Comparison of ENCODE assay signal across 24 cellular contexts in genomic region chr10:77864151-77864851, GRCh38.
A peak's percentile ranks its signal among the peaks of the same experiment; 100 is the strongest.
DNase-seq lines count a peak whose midpoint lies in the region; ATAC-seq, FAIRE-seq and TF ChIP-seq lines count a peak whose summit lies in the region.
"Had no signal": no experiment of that assay in that cellular context is flagged by ENCODE, and none has a peak within 500 bp of the region (broad histone marks: within the 10 kb centered on the region; RNA-seq: fewer than 3 reads in every experiment).

No MANE protein-coding gene starts in this region.

- H3K27me3 Mint-ChIP-seq in progenitor cell of endocrine pancreas, result no peaks in the 10 kb centered on the region
- H3K27me3 Mint-ChIP-seq: activated CD4-positive, alpha-beta memory T cell treated with anti-CD3 and anti-CD28 coated beads, Interleukin-2, amount 10 ng/mL, durations not matched to agents 7 days and 5 days; activated naive CD4-positive, alpha-beta T cell treated with anti-CD3 and anti-CD28 coated beads, Interleukin-2, amount 10 ng/mL, durations not matched to agents 7 days and 5 days; stimulated activated naive B cell treated with anti-CD40 and anti-IgM and Interleukin-4, amounts not matched to agents 10 μg/mL and 1 μg/mL and 100 μg/mL, for 72 hours had no signal

- peak overlapping the region; percentile 78 for H3K27ac Mint-ChIP-seq in progenitor cell of endocrine pancreas
- H3K27ac Mint-ChIP-seq: activated CD4-positive, alpha-beta memory T cell treated with anti-CD3 and anti-CD28 coated beads, Interleukin-2, amount 10 ng/mL, durations not matched to agents 7 days and 5 days; activated naive CD4-positive, alpha-beta T cell treated with anti-CD3 and anti-CD28 coated beads, Interleukin-2, amount 10 ng/mL, durations not matched to agents 7 days and 5 days; stimulated activated naive B cell treated with anti-CD40 and anti-IgM and Interleukin-4, amounts not matched to agents 10 μg/mL and 1 μg/mL and 100 μg/mL, for 72 hours had no signal

- peaks cover 8% of the 10 kb centered on the region for H3K36me3 Mint-ChIP-seq in progenitor cell of endocrine pancreas (ENCODE audit: insufficient read depth)
- H3K36me3 Mint-ChIP-seq: activated naive CD4-positive, alpha-beta T cell treated with anti-CD3 and anti-CD28 coated beads, Interleukin-2, amount 10 ng/mL, durations not matched to agents 7 days and 5 days; stimulated activated naive B cell treated with anti-CD40 and anti-IgM and Interleukin-4, amounts not matched to agents 10 μg/mL and 1 μg/mL and 100 μg/mL, for 72 hours had no signal

- TF ChIP-seq CTCF in cardiac muscle cell (IDR thresholded peaks at IDR 0.05; ENCODE audit: low read depth, low read length) (no peak), right atrium auricular region (IDR thresholded peaks at IDR 0.05) (no peak), foreskin keratinocyte (conservative IDR thresholded peaks at IDR 0.05) (no peak), progenitor cell of endocrine pancreas (IDR thresholded peaks at IDR 0.05; ENCODE audit: unreplicated experiment) (no peak), pancreas (IDR thresholded peaks at IDR 0.05) (no peak)

- H3K4me3 ChIP-seq in cardiac muscle cell (no peak overlapping the region), right atrium auricular region (no peak overlapping the region), Karpas-422 (ENCODE audit: low read length) (no peak overlapping the region), aorta (ENCODE audit: low read length in 2 of 2) (no peak overlapping the region), pancreas (no peak overlapping the region)
- H3K4me3 ChIP-seq: BLaER1, heart left ventricle, transverse colon had no signal

- peaks cover 10% of the 10 kb centered on the region for H3K4me1 ChIP-seq in cardiac muscle cell (ENCODE audit: low read depth)
- H3K4me1 ChIP-seq in right atrium auricular region, result no peaks in the 10 kb centered on the region
- H3K4me1 ChIP-seq in foreskin keratinocyte, result peaks cover 53% of the 10 kb centered on the region
- H3K4me1 ChIP-seq in Karpas-422 (ENCODE audit: low read length), result peaks cover 12% of the 10 kb centered on the region
- H3K4me1 ChIP-seq in aorta (ENCODE audit: control insufficient read depth in 1 of 2, insufficient read depth in 2 of 2, low read length in 2 of 2), result no peaks in the 10 kb centered on the region
- no peaks in the 10 kb centered on the region for H3K4me1 ChIP-seq in pancreas
- H3K4me1 ChIP-seq: BLaER1 had no signal

- ATAC-seq in foreskin keratinocyte (peak; percentile 86), aorta (ENCODE audit: low FRiP score) (no peak), pancreas (no peak)
- ATAC-seq: activated T-cell treated with anti-CD3 and anti-CD28 coated beads, Interleukin-2, amount 50 U/mL, for 4 hours; heart left ventricle; sciatic nerve; SK-N-SH treated with all-trans-retinoic acid at 6 μM for 48 hours; stimulated activated naive B cell treated with anti-CD40 and anti-IgM and Interleukin-4, amounts not matched to agents 10 μg/mL and 1 μg/mL and 100 μg/mL, for 72 hours had no signal

- intact Hi-C loops in aorta (cut with DNase I) (no loop called here), pancreas (cut with DNase I) (no loop called here)

- H3K9ac ChIP-seq in Karpas-422 (ENCODE audit: low read length), result no peak overlapping the region
- H3K9ac ChIP-seq: BLaER1 had no signal

- H3K27ac ChIP-seq in cardiac muscle cell (peak overlapping the region; percentile 23), right atrium auricular region (no peak overlapping the region), foreskin keratinocyte (peak overlapping the region; percentile 51), Karpas-422 (ENCODE audit: low read length) (no peak overlapping the region), aorta (ENCODE audit: low read depth in 1 of 2, low read length in 2 of 2) (no peak overlapping the region), pancreas (no peak overlapping the region)
- H3K27ac ChIP-seq: BLaER1, heart left ventricle had no signal

- no peak overlapping the region for H3K4me2 ChIP-seq in Karpas-422 (ENCODE audit: low read depth, low read length, poor library complexity, severe bottlenecking)
- H3K4me2 ChIP-seq: BLaER1 had no signal

- no peaks in the 10 kb centered on the region for H3K27me3 ChIP-seq in cardiac muscle cell
- no peaks in the 10 kb centered on the region for H3K27me3 ChIP-seq in right atrium auricular region
- no peaks in the 10 kb centered on the region for H3K27me3 ChIP-seq in foreskin keratinocyte
- no peaks in the 10 kb centered on the region for H3K27me3 ChIP-seq in Karpas-422 (ENCODE audit: low read length)
- no peaks in the 10 kb centered on the region for H3K27me3 ChIP-seq in aorta (ENCODE audit: control insufficient read depth in 1 of 2, insufficient read depth in 2 of 2, low read length in 1 of 2)
- no peaks in the 10 kb centered on the region for H3K27me3 ChIP-seq in pancreas
- H3K27me3 ChIP-seq: BLaER1, heart left ventricle, transverse colon had no signal

- H3K4me3 Mint-ChIP-seq in progenitor cell of endocrine pancreas (ENCODE audit: low read depth), result no peak overlapping the region
- H3K4me3 Mint-ChIP-seq: activated CD4-positive, alpha-beta memory T cell treated with anti-CD3 and anti-CD28 coated beads, Interleukin-2, amount 10 ng/mL, durations not matched to agents 7 days and 5 days; activated naive CD4-positive, alpha-beta T cell treated with anti-CD3 and anti-CD28 coated beads, Interleukin-2, amount 10 ng/mL, durations not matched to agents 7 days and 5 days; activated T-cell treated with anti-CD3 and anti-CD28 coated beads, Interleukin-2, amount 50 U/mL, for 4 hours; stimulated activated naive B cell treated with anti-CD40 and anti-IgM and Interleukin-4, amounts not matched to agents 10 μg/mL and 1 μg/mL and 100 μg/mL, for 72 hours had no signal

- no peak for FAIRE-seq in pancreas (lab: Jason Lieb, UNC)
- FAIRE-seq: D721Med had no signal

- DNase-seq in cardiac muscle cell (ENCODE audit: low read depth in 1 of 2, low spot score in 1 of 2) (no peak), right atrium auricular region (ENCODE audit: low spot score) (no peak), foreskin keratinocyte (no peak), progenitor cell of endocrine pancreas (ENCODE audit: low spot score, unreplicated experiment) (no peak), Karpas-422 (no peak), aorta (no peak), pancreas (no peak), NK-92 (lab: John Stamatoyannopoulos, UW; ENCODE audit: unreplicated experiment) (no peak)
- DNase-seq: 8988T; activated CD4-positive, alpha-beta memory T cell treated with anti-CD3 and anti-CD28 coated beads, Interleukin-2, amount 10 ng/mL, durations not matched to agents 7 days and 5 days; activated naive CD4-positive, alpha-beta T cell treated with anti-CD3 and anti-CD28 coated beads, Interleukin-2, amount 10 ng/mL, durations not matched to agents 7 days and 5 days; activated T-cell treated with anti-CD3 and anti-CD28 coated beads, Interleukin-2, amount 50 U/mL, for 4 hours; anterior cingulate cortex; effector CD4-positive, alpha-beta T cell; heart left ventricle; NCI-H2107; NCI-H510A treated with DMSO at 0.1 percent for 48 hours; RPMI8226; stimulated activated naive B cell treated with anti-CD40 and anti-IgM and Interleukin-4, amounts not matched to agents 10 μg/mL and 1 μg/mL and 100 μg/mL, for 72 hours; transverse colon had no signal

- H3K36me3 ChIP-seq in cardiac muscle cell, result peaks cover 3% of the 10 kb centered on the region
- H3K36me3 ChIP-seq in right atrium auricular region, result peaks cover 9% of the 10 kb centered on the region
- no peaks in the 10 kb centered on the region for H3K36me3 ChIP-seq in Karpas-422 (ENCODE audit: insufficient read depth, low read length)
- H3K36me3 ChIP-seq in aorta (ENCODE audit: control insufficient read depth in 1 of 2, insufficient read depth in 2 of 2, low read length in 1 of 2), result peaks cover 0 to 3% of the 10 kb centered on the region in 2 donors
- H3K36me3 ChIP-seq in pancreas, result peaks cover 0 to 4% (median 0%) of the 10 kb centered on the region in 3 donors
- H3K36me3 ChIP-seq: transverse colon had no signal

- no peaks in the 10 kb centered on the region for H3K9me2 ChIP-seq in Karpas-422 (replicated peaks; ENCODE audit: insufficient read depth, low read length)

- H4K20me1 ChIP-seq in Karpas-422 (ENCODE audit: insufficient read depth, low read depth, low read length), result no peaks in the 10 kb centered on the region; the same call in 1 of the 2 replicates

- no peaks in the 10 kb centered on the region for H3K79me2 ChIP-seq in Karpas-422 (ENCODE audit: low read length)

- peaks cover 38% of the 10 kb centered on the region for H3K4me1 Mint-ChIP-seq in progenitor cell of endocrine pancreas (ENCODE audit: low read depth)
- H3K4me1 Mint-ChIP-seq: activated CD4-positive, alpha-beta memory T cell treated with anti-CD3 and anti-CD28 coated beads, Interleukin-2, amount 10 ng/mL, durations not matched to agents 7 days and 5 days; activated naive CD4-positive, alpha-beta T cell treated with anti-CD3 and anti-CD28 coated beads, Interleukin-2, amount 10 ng/mL, durations not matched to agents 7 days and 5 days had no signal

- H3K9me3 Mint-ChIP-seq in progenitor cell of endocrine pancreas (ENCODE audit: low read depth), result no peaks in the 10 kb centered on the region
- H3K9me3 Mint-ChIP-seq: activated CD4-positive, alpha-beta memory T cell treated with anti-CD3 and anti-CD28 coated beads, Interleukin-2, amount 10 ng/mL, durations not matched to agents 7 days and 5 days; activated naive CD4-positive, alpha-beta T cell treated with anti-CD3 and anti-CD28 coated beads, Interleukin-2, amount 10 ng/mL, durations not matched to agents 7 days and 5 days; activated T-cell treated with anti-CD3 and anti-CD28 coated beads, Interleukin-2, amount 50 U/mL, for 4 hours; stimulated activated naive B cell treated with anti-CD40 and anti-IgM and Interleukin-4, amounts not matched to agents 10 μg/mL and 1 μg/mL and 100 μg/mL, for 72 hours had no signal

- H3K9me3 ChIP-seq in cardiac muscle cell (ENCODE audit: low read depth), result no peaks in the 10 kb centered on the region
- no peaks in the 10 kb centered on the region for H3K9me3 ChIP-seq in right atrium auricular region
- H3K9me3 ChIP-seq in Karpas-422 (ENCODE audit: low read length), result no peaks in the 10 kb centered on the region
- H3K9me3 ChIP-seq in aorta (ENCODE audit: control insufficient read depth, low read length), result no peaks in the 10 kb centered on the region
- no peaks in the 10 kb centered on the region for H3K9me3 ChIP-seq in pancreas
- H3K9me3 ChIP-seq: BLaER1, heart left ventricle, transverse colon had no signal

- 91% methylated on average over 10 to 11 of the region's 11 CpGs for WGBS in aorta, 2 donors
- WGBS in pancreas, 2 donors, result 91 to 95% methylated on average over 11 of the region's 11 CpGs

- H2AFZ ChIP-seq in Karpas-422 (ENCODE audit: low read length), result no peak overlapping the region

Comparison
In these comparisons a context has a peak if more than half of its experiments do, and no peak if none do; other contexts are left out.
1. H3K27ac ChIP-seq: peak in cardiac muscle cell (single experiment) and foreskin keratinocyte (single experiment); none in right atrium auricular region (0 of 2), Karpas-422 (single experiment), aorta (0 of 2) and pancreas (0 of 4).